In the genomic region with DNA sequence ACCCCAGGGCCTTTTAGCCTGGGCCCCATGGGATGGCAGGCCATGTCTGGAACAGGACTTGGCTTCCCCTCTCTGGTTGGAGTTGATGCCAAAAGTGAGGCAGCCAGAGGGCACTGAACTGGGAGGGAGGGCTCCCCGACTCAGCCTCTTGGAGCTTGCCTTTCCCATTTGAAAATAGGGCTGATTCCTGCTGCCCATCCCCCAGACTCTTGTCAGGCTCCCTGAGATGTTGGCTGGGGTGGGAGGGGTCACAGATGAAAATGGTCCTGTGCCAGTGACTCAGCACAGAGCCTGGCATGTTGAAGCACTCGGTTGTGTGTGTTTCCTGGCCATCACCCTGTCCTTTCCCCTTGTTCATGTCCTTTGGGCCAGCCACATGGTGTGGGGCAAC, we compare ENCODE assay signal across 8 cellular contexts. TPM values are rescaled to one million over a fixed set of nuclear protein-coding genes. Genes with fewer than 3 reads are reported as not detected.
DNase-seq lines count a peak whose midpoint lies in the region; ATAC-seq and TF ChIP-seq lines count a peak whose summit lies in the region.

No MANE protein-coding gene starts in this region.

- DNase-seq in activated CD8-positive, alpha-beta T cell treated with anti-CD3 and anti-CD28 coated beads, Interleukin-2, amount 10 ng/mL, durations not matched to agents 7 days and 5 days: no peak
- DNase-seq in activated CD8-positive, alpha-beta T cell treated with anti-CD3 and anti-CD28 coated beads for 36 hours: no peak
- DNase-seq in dermis blood vessel endothelial cell (peak; percentile 83), aorta (peak; percentile 77 to 83)
- DNase-seq in naive thymus-derived CD8-positive, alpha-beta T cell: no peak

- no peak overlapping the region for H3K4me3 ChIP-seq in mesodermal cell (ENCODE audit: extremely low read depth, insufficient read depth, low read length, poor library complexity, severe bottlenecking)
- H3K4me3 ChIP-seq in aorta (ENCODE audit: low read length in 2 of 2): no peak overlapping the region

- no peak for TF ChIP-seq CTCF in activated CD8-positive, alpha-beta T cell treated with anti-CD3 and anti-CD28 coated beads for 36 hours (IDR thresholded peaks at IDR 0.05)

- CTCF ChIA-PET in activated CD8-positive, alpha-beta T cell treated with anti-CD3 and anti-CD28 coated beads, Interleukin-2, amount 10 ng/mL, durations not matched to agents 7 days and 5 days (lab: Charles Lee): interaction anchor here (0.6 to 8.3 kb wide), 13 partner anchors 8 to 338 kb away, joined by 3 to 94 read pairs (median 6); a partner anchor contains a TSS
- CTCF ChIA-PET in activated CD8-positive, alpha-beta T cell treated with anti-CD3 and anti-CD28 coated beads for 36 hours (lab: Charles Lee): interaction anchor here (0.7 to 8.7 kb wide), 8 partner anchors 7 to 338 kb away, joined by 3 to 89 read pairs (median 7); a partner anchor contains a TSS

- WGBS in mesodermal cell (ENCODE audit: insufficient coverage in 2 of 2), 2 experiments: 80 to 83% methylated on average over 1 to 2 of the region's 2 CpGs
- 0 to 2% methylated on average over 2 of the region's 2 CpGs for WGBS in aorta, 2 donors

- peaks cover 19% of the 10 kb centered on the region for H3K36me3 ChIP-seq in mesodermal cell (ENCODE audit: control insufficient read depth, insufficient read depth, low read length)
- H3K36me3 ChIP-seq in aorta (ENCODE audit: control insufficient read depth in 1 of 2, insufficient read depth in 2 of 2, low read length in 1 of 2): no peaks in the 10 kb centered on the region

- peaks cover 44% of the 10 kb centered on the region for H3K4me1 Mint-ChIP-seq in activated CD8-positive, alpha-beta T cell treated with anti-CD3 and anti-CD28 coated beads, Interleukin-2, amount 10 ng/mL, durations not matched to agents 7 days and 5 days (ENCODE audit: low read depth)
- H3K4me1 Mint-ChIP-seq in activated CD8-positive, alpha-beta T cell treated with anti-CD3 and anti-CD28 coated beads for 36 hours (ENCODE audit: low read depth): peaks cover 42% of the 10 kb centered on the region
- H3K4me1 Mint-ChIP-seq in naive thymus-derived CD8-positive, alpha-beta T cell: peaks cover 9 to 38% (median 11%) of the 10 kb centered on the region in 4 donors

- H3K27ac ChIP-seq in mesodermal cell (ENCODE audit: low read depth, low read length, severe bottlenecking): peak overlapping the region; percentile 8
- H3K27ac ChIP-seq in aorta (ENCODE audit: low read depth in 1 of 2, low read length in 2 of 2): peak overlapping the region; percentile 15 to 26

- no peaks in the 10 kb centered on the region for H3K27me3 ChIP-seq in aorta (ENCODE audit: control insufficient read depth in 1 of 2, insufficient read depth in 2 of 2, low read length in 1 of 2)

- POLR2A ChIA-PET in activated CD8-positive, alpha-beta T cell treated with anti-CD3 and anti-CD28 coated beads, Interleukin-2, amount 10 ng/mL, durations not matched to agents 7 days and 5 days (lab: Charles Lee): interaction anchor here (0.8 to 2.4 kb wide), 3 partner anchors 172 to 200 kb away, joined by 3 to 23 read pairs (median 4); a partner anchor contains a TSS
- POLR2A ChIA-PET in activated CD8-positive, alpha-beta T cell treated with anti-CD3 and anti-CD28 coated beads for 36 hours (lab: Charles Lee): interaction anchor here (0.5 to 1.3 kb wide), 5 partner anchors 15 to 174 kb away, joined by 3 to 4 read pairs (median 3); a partner anchor contains a TSS
- POLR2A ChIA-PET in naive thymus-derived CD8-positive, alpha-beta T cell (lab: Charles Lee): interaction anchor here (2.4 kb wide), 1 partner anchor 174 kb away, joined by 15 read pairs; no protein-coding TSS in a partner anchor

- intact Hi-C loops in activated CD8-positive, alpha-beta T cell treated with anti-CD3 and anti-CD28 coated beads for 36 hours (cut with micrococcal nuclease): loop anchor here (2.0 kb wide), 1 partner anchor 175 kb away; no protein-coding TSS in a partner anchor
- intact Hi-C loops in aorta (cut with DNase I): loop anchor here in 1 of 2 donors (1.0 kb wide), 1 partner anchor 13 kb away; no protein-coding TSS in a partner anchor

- peaks cover 30% of the 10 kb centered on the region for H3K36me3 Mint-ChIP-seq in activated CD8-positive, alpha-beta T cell treated with anti-CD3 and anti-CD28 coated beads, Interleukin-2, amount 10 ng/mL, durations not matched to agents 7 days and 5 days (ENCODE audit: low read depth)
- peaks cover 22% of the 10 kb centered on the region for H3K36me3 Mint-ChIP-seq in activated CD8-positive, alpha-beta T cell treated with anti-CD3 and anti-CD28 coated beads for 36 hours (ENCODE audit: low read depth)
- H3K36me3 Mint-ChIP-seq in naive thymus-derived CD8-positive, alpha-beta T cell: peaks cover 0 to 19% (median 0%) of the 10 kb centered on the region in 3 donors

- H3K4me1 ChIP-seq in mesodermal cell (ENCODE audit: control insufficient read depth, insufficient read depth, low read length, poor library complexity, severe bottlenecking) (peaks cover 16% of the 10 kb centered on the region), aorta (ENCODE audit: control insufficient read depth in 1 of 2, insufficient read depth in 2 of 2, low read length in 2 of 2) (no peaks in the 10 kb centered on the region)

- no peaks in the 10 kb centered on the region for H3K9me3 Mint-ChIP-seq in activated CD8-positive, alpha-beta T cell treated with anti-CD3 and anti-CD28 coated beads, Interleukin-2, amount 10 ng/mL, durations not matched to agents 7 days and 5 days (ENCODE audit: insufficient read depth)
- no peaks in the 10 kb centered on the region for H3K9me3 Mint-ChIP-seq in activated CD8-positive, alpha-beta T cell treated with anti-CD3 and anti-CD28 coated beads for 36 hours
- no peaks in the 10 kb centered on the region for H3K9me3 Mint-ChIP-seq in naive thymus-derived CD8-positive, alpha-beta T cell

- peak overlapping the region; percentile 22 for H3K27ac Mint-ChIP-seq in activated CD8-positive, alpha-beta T cell treated with anti-CD3 and anti-CD28 coated beads, Interleukin-2, amount 10 ng/mL, durations not matched to agents 7 days and 5 days
- H3K27ac Mint-ChIP-seq in activated CD8-positive, alpha-beta T cell treated with anti-CD3 and anti-CD28 coated beads for 36 hours: no peak overlapping the region
- H3K27ac Mint-ChIP-seq in naive thymus-derived CD8-positive, alpha-beta T cell: no peak overlapping the region

- no peak overlapping the region for H3K4me3 Mint-ChIP-seq in activated CD8-positive, alpha-beta T cell treated with anti-CD3 and anti-CD28 coated beads, Interleukin-2, amount 10 ng/mL, durations not matched to agents 7 days and 5 days
- H3K4me3 Mint-ChIP-seq in activated CD8-positive, alpha-beta T cell treated with anti-CD3 and anti-CD28 coated beads for 36 hours: no peak overlapping the region
- no peak overlapping the region for H3K4me3 Mint-ChIP-seq in naive thymus-derived CD8-positive, alpha-beta T cell

- no peaks in the 10 kb centered on the region for H3K9me3 ChIP-seq in mesodermal cell (ENCODE audit: control insufficient read depth, low read length)
- no peaks in the 10 kb centered on the region for H3K9me3 ChIP-seq in aorta (ENCODE audit: control insufficient read depth, low read length)

- no peaks in the 10 kb centered on the region for H3K27me3 Mint-ChIP-seq in activated CD8-positive, alpha-beta T cell treated with anti-CD3 and anti-CD28 coated beads, Interleukin-2, amount 10 ng/mL, durations not matched to agents 7 days and 5 days (ENCODE audit: low read depth)
- no peaks in the 10 kb centered on the region for H3K27me3 Mint-ChIP-seq in activated CD8-positive, alpha-beta T cell treated with anti-CD3 and anti-CD28 coated beads for 36 hours
- H3K27me3 Mint-ChIP-seq in naive thymus-derived CD8-positive, alpha-beta T cell: no peaks in the 10 kb centered on the region

- no peak for ATAC-seq in activated CD8-positive, alpha-beta T cell treated with anti-CD3 and anti-CD28 coated beads, Interleukin-2, amount 10 ng/mL, durations not matched to agents 7 days and 5 days
- ATAC-seq in activated CD8-positive, alpha-beta T cell treated with anti-CD3 and anti-CD28 coated beads for 36 hours: no peak
- ATAC-seq in aorta (ENCODE audit: low FRiP score) (peak; percentile 69), HG02588 (IDR thresholded peaks at IDR 0.05; ENCODE audit: unreplicated experiment) (no peak), GM19455 (IDR thresholded peaks at IDR 0.05; ENCODE audit: unreplicated experiment) (no peak)
- ATAC-seq in naive thymus-derived CD8-positive, alpha-beta T cell: no peak

RNA-seq across cellular contexts. Expression of a gene that starts 6.6 kb away (rescaled TPM):
- 10 to 100 TPM; 27.3 to 29.1 TPM for total RNA-seq in activated CD8-positive, alpha-beta T cell treated with anti-CD3 and anti-CD28 coated beads, Interleukin-2, amount 10 ng/mL, durations not matched to agents 7 days and 5 days
- total RNA-seq in activated CD8-positive, alpha-beta T cell treated with anti-CD3 and anti-CD28 coated beads for 36 hours: 10 to 100 TPM; 25.7 to 26.6 TPM
- total RNA-seq in dermis blood vessel endothelial cell (14.0 and 14.5 TPM in 2 replicates), aorta (10 to 100 TPM in 1 of 2 donors, 1 to 10 TPM in 1; 8.2 to 16.5 TPM)
- polyA plus RNA-seq in mesodermal cell (2013, experiment 1 of 2): 7.9 TPM
- 8.1 TPM for polyA plus RNA-seq in mesodermal cell (2013, experiment 2 of 2)
- 10 to 100 TPM; 13.8 to 22.6 TPM for polyA plus RNA-seq in aorta
- total RNA-seq in naive thymus-derived CD8-positive, alpha-beta T cell: 10 to 100 TPM; 13.4 to 15.7 TPM
- polyA plus RNA-seq in naive thymus-derived CD8-positive, alpha-beta T cell: 10 to 100 TPM; 12.0 to 16.7 (median 13.0) TPM

RNA-seq across cellular contexts. Expression of a gene that starts 34.7 kb away (rescaled TPM):
- 1 to 10 TPM; 1.1 TPM for total RNA-seq in activated CD8-positive, alpha-beta T cell treated with anti-CD3 and anti-CD28 coated beads, Interleukin-2, amount 10 ng/mL, durations not matched to agents 7 days and 5 days
- 1 to 10 TPM in 1 of 2 experiments, under 1 TPM in 1; 0.65 to 1.1 TPM for total RNA-seq in activated CD8-positive, alpha-beta T cell treated with anti-CD3 and anti-CD28 coated beads for 36 hours
- total RNA-seq in dermis blood vessel endothelial cell (9.5 and 11.6 TPM in 2 replicates), aorta (1 to 10 TPM; 3.7 to 5.8 TPM)
- 11.5 TPM for polyA plus RNA-seq in mesodermal cell (2013, experiment 1 of 2)
- polyA plus RNA-seq in mesodermal cell (2013, experiment 2 of 2): 9.1 TPM
- polyA plus RNA-seq in aorta: 1 to 10 TPM in 1 of 2 donors, under 1 TPM in 1; 0.64 to 9.4 TPM
- total RNA-seq in naive thymus-derived CD8-positive, alpha-beta T cell: under 1 TPM; 0.23 to 0.36 TPM
- under 1 TPM in 2 of 3 donors, not detected in 1; 0.09 to 0.19 TPM for polyA plus RNA-seq in naive thymus-derived CD8-positive, alpha-beta T cell

Comparison
In these comparisons a context has a peak if more than half of its experiments do, and no peak if none do; other contexts are left out.
1. DNase-seq: peak in dermis blood vessel endothelial cell (single experiment) and aorta (2 of 2); none in activated CD8-positive, alpha-beta T cell treated with anti-CD3 and anti-CD28 coated beads, Interleukin-2, amount 10 ng/mL, durations not matched to agents 7 days and 5 days (single experiment), activated CD8-positive, alpha-beta T cell treated with anti-CD3 and anti-CD28 coated beads for 36 hours (single experiment) and naive thymus-derived CD8-positive, alpha-beta T cell (0 of 10).